In the genomic region with DNA sequence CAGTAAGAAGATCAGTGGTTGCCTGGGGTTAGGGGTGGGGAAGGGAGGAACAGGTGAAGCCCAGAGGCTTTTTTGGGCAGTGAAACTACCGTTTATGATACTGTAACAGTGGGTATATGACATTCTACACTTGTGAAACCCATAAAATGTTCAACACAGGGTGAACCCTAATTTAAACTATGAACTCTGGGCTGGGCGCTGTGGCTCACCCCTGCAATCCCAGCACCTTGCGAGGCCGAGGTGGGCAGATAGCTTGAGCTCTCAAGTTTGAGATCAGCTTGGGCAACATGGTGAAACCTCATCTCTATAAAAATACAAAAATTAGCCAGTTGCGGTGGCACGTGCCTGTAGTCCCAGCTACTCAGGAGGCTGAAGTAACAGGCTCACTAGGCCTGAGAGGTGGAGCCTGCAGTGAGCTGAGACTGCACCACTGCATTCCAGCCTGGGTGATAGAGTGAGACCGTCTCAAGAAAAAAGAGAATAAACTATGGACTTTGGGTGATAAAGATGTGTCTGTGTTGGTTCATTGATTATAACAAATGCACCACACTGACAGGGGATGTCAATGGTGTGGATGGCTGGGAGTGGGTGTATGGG, we compare ENCODE assay signal across 23 cellular contexts.
"Had no signal": no experiment of that assay in that cellular context is flagged by ENCODE, and none has a peak within 500 bp of the region (broad histone marks: within the 10 kb centered on the region; RNA-seq: fewer than 3 reads in every experiment).

No MANE protein-coding gene starts in this region.

- FAIRE-seq: colon, endothelial cell of umbilical vein, frontal cortex, islet of Langerhans, keratinocyte had no signal

- H3K27me3 ChIP-seq: foreskin keratinocyte had no signal

- H3K36me3 ChIP-seq: esophagus muscularis mucosa, gastroesophageal sphincter, heart right ventricle, left lung, lower lobe of right lung had no signal

- H3K4me3 Mint-ChIP-seq: mesothelial cell of epicardium, naive B cell had no signal

- H3K27ac ChIP-seq: coronary artery, dorsolateral prefrontal cortex, esophagus muscularis mucosa, foreskin keratinocyte, gastroesophageal sphincter, heart right ventricle, left lung, lower lobe of right lung had no signal

- H3K4me1 ChIP-seq: esophagus muscularis mucosa, foreskin keratinocyte, gastroesophageal sphincter, heart right ventricle, left lung, lower lobe of right lung had no signal

- H3K36me3 Mint-ChIP-seq: mesothelial cell of epicardium, naive B cell had no signal

- H3K27ac Mint-ChIP-seq: mesothelial cell of epicardium, naive B cell had no signal

- H3K4me1 Mint-ChIP-seq: mesothelial cell of epicardium, naive B cell had no signal

- H3K4me3 ChIP-seq: coronary artery, dorsolateral prefrontal cortex, esophagus muscularis mucosa, gastroesophageal sphincter, heart right ventricle, left lung, lower lobe of right lung, mucosa of descending colon had no signal

- ATAC-seq: foreskin keratinocyte, gastroesophageal sphincter, heart right ventricle, left cardiac atrium, left lung, left ventricle myocardium superior, lower lobe of right lung, mucosa of descending colon had no signal

- H3K9me3 ChIP-seq: esophagus muscularis mucosa, gastroesophageal sphincter, heart right ventricle, left lung, lower lobe of right lung, mucosa of descending colon had no signal

- DNase-seq: dermis blood vessel endothelial cell; dorsolateral prefrontal cortex; effector CD4-positive, alpha-beta T cell; effector memory CD4-positive, alpha-beta T cell; foreskin keratinocyte; heart right ventricle; hippocampal formation; left cardiac atrium; left lung; left ventricle myocardium superior; lower lobe of right lung; mesenchymal stem cell; mucosa of descending colon; naive B cell had no signal

- H3K9me3 Mint-ChIP-seq: naive B cell had no signal
